14 cellular contexts compared by ENCODE assay signal in the genomic region with DNA sequence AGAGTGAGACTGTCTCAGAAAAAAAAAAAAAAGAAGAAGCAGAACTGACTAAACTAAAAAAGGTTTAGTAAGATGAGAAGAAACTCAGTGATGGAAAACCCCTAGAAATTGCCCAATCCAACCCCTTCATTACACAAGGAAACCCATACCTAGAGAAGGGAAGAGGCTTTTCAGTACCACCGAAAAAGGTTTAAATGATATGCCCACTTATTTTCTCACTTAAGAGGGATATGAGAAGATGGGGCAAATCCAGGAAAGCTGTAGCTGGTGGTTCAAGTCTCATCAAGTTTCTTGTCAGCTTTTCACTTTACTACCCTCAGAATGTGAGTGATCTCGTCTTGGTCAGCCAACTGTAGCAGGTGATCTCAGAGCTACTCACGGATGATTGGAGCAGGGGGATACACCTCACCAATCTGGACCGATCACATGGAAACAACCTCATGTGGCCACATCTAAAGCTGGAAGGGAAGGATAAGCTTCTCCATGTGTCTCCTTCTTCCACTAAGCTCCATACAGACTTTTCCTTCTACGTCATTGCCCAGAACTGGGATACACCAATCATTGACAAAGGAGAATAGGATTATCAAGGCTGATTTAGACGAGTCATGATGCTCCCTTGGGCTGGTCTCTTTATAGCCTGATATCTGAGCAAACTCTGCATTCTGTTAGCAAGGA.
DNase-seq lines count a peak whose midpoint lies in the region; ATAC-seq and TF ChIP-seq lines count a peak whose summit lies in the region.
"Had no signal": no experiment of that assay in that cellular context is flagged by ENCODE, and none has a peak within 500 bp of the region (broad histone marks: within the 10 kb centered on the region; RNA-seq: fewer than 3 reads in every experiment).

No MANE protein-coding gene starts in this region.

- in situ Hi-C loops in GM13977 (cut with MboI; ENCODE audit: low pct_unique_long_range_greater_than_20kb, low sequenced_read_pairs, unreplicated experiment) = no loop called here

- peak; percentile 54 for ATAC-seq in GM21717 (IDR thresholded peaks at IDR 0.05; ENCODE audit: unreplicated experiment)
- no peak for ATAC-seq in HG02973 (IDR thresholded peaks at IDR 0.05; ENCODE audit: unreplicated experiment)

- H3K27me3 Mint-ChIP-seq in osteocyte (ENCODE audit: unreplicated experiment) = no peaks in the 10 kb centered on the region
- H3K27me3 Mint-ChIP-seq: activated naive CD4-positive, alpha-beta T cell treated with anti-CD3 and anti-CD28 coated beads, Interleukin-2, amount 50 U/mL, for 24 hours had no signal

- no peaks in the 10 kb centered on the region for H3K4me1 Mint-ChIP-seq in osteocyte (ENCODE audit: unreplicated experiment)
- H3K4me1 Mint-ChIP-seq: activated naive CD4-positive, alpha-beta T cell treated with anti-CD3 and anti-CD28 coated beads, Interleukin-2, amount 50 U/mL, for 24 hours had no signal

- TF ChIP-seq CTCF in GM13977 (IDR thresholded peaks at IDR 0.05; ENCODE audit: extremely low read depth, insufficient read depth, missing control alignments) (no peak), osteocyte (IDR thresholded peaks at IDR 0.05) (no peak)

- DNase-seq in GM13977 (ENCODE audit: low spot score) (peak; percentile 62), HK-2 (ENCODE audit: unreplicated experiment) (peak; percentile 10), kidney glomerular epithelial cell (lab: John Stamatoyannopoulos, UW) (peak; percentile 58), osteocyte (ENCODE audit: extremely low spot score, unreplicated experiment) (no peak), amygdala (lab: John Stamatoyannopoulos, UW) (no peak), NCI-H1694 treated with DMSO at 0.1 percent for 48 hours (lab: John Stamatoyannopoulos, UW) (no peak)
- DNase-seq: C1 segment of cervical spinal cord, GM23248, NCI-H1436 treated with DMSO at 0.1 percent for 48 hours, NCI-H510A, nephron progenitor cell had no signal

- no peaks in the 10 kb centered on the region for H3K9me3 Mint-ChIP-seq in osteocyte (ENCODE audit: unreplicated experiment)
- H3K9me3 Mint-ChIP-seq: activated naive CD4-positive, alpha-beta T cell treated with anti-CD3 and anti-CD28 coated beads, Interleukin-2, amount 50 U/mL, for 24 hours; nephron progenitor cell had no signal

- no peak overlapping the region for H3K27ac Mint-ChIP-seq in osteocyte (ENCODE audit: unreplicated experiment)
- H3K27ac Mint-ChIP-seq: activated naive CD4-positive, alpha-beta T cell treated with anti-CD3 and anti-CD28 coated beads, Interleukin-2, amount 50 U/mL, for 24 hours; nephron progenitor cell had no signal

- no peak overlapping the region for H3K4me3 Mint-ChIP-seq in osteocyte (ENCODE audit: unreplicated experiment)
- H3K4me3 Mint-ChIP-seq: activated naive CD4-positive, alpha-beta T cell treated with anti-CD3 and anti-CD28 coated beads, Interleukin-2, amount 50 U/mL, for 24 hours; nephron progenitor cell had no signal

- no peaks in the 10 kb centered on the region for H3K36me3 Mint-ChIP-seq in osteocyte (ENCODE audit: unreplicated experiment)
- H3K36me3 Mint-ChIP-seq: activated naive CD4-positive, alpha-beta T cell treated with anti-CD3 and anti-CD28 coated beads, Interleukin-2, amount 50 U/mL, for 24 hours had no signal

Comparison
In these comparisons a context has a peak if more than half of its experiments do, and no peak if none do; other contexts are left out.
1. DNase-seq: peak in GM13977 (single experiment), HK-2 (single experiment) and kidney glomerular epithelial cell (single experiment); none in osteocyte (single experiment), amygdala (0 of 56) and NCI-H1694 treated with DMSO at 0.1 percent for 48 hours (single experiment).